Comparison of ENCODE assay signal across 9 cellular contexts in the genomic region with DNA sequence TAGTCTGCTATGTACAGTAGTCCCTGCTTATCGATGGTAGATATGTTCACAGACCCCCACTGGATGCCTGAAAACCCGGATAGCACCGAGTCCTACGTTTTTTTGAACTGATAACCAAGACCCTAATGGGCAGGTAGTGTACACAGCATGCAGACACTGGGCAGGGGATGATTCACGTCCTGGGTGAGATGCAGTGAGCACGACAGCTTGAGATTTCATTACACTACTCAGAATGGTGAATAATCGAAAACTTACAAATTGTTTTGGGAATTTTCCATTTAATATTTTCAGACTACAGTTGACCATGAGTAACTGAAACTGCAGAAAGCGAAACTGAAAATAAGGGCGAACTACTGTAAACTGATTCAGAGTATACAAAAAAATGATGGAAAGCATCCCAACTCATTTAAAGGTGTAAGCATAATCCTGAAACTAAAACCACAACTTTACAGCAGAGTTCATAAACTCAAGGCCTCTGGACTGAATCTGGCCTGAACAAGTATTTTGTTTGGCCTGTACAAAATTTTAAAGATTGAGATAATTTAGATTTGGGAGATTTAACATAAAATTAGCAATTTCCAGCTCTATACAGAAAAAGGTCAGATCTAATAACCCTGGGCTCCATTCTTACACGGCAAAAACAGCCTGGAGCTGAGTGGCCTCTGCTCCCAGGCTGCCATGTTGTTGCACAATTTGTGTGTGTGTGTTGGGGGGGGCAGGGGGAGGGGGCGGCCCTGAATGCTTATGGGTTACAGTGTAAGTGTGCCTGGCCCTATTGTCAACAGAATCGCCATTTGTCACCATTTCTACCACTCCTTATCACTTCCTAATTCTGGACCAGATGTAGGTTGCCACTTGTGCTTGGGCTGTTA. TPM values are rescaled to one million over a fixed set of nuclear protein-coding genes. Genes with fewer than 3 reads are reported as not detected.
DNase-seq lines count a peak whose midpoint lies in the region; ATAC-seq and TF ChIP-seq lines count a peak whose summit lies in the region.
"Had no signal": no experiment of that assay in that cellular context is flagged by ENCODE, and none has a peak within 500 bp of the region (broad histone marks: within the 10 kb centered on the region; RNA-seq: fewer than 3 reads in every experiment).

No MANE protein-coding gene starts in this region.

- H3K4me1 Mint-ChIP-seq in CD4-positive, CD25-positive, alpha-beta regulatory T cell: peaks cover 20 to 23% (median 21%) of the 10 kb centered on the region in 4 donors
- H3K4me1 Mint-ChIP-seq in activated CD8-positive, alpha-beta T cell treated with anti-CD3 and anti-CD28 coated beads, Interleukin-2, amount 10 ng/mL, durations not matched to agents 7 days and 5 days (ENCODE audit: low read depth): peaks cover 21% of the 10 kb centered on the region

- DNase-seq in CD4-positive, CD25-positive, alpha-beta regulatory T cell: peak in 1 of 3 donors; percentile 55
- peak; percentile 58 for DNase-seq in HT1080 (ENCODE audit: low read depth)
- DNase-seq in activated CD8-positive, alpha-beta T cell treated with anti-CD3 and anti-CD28 coated beads, Interleukin-2, amount 10 ng/mL, durations not matched to agents 7 days and 5 days: peak; percentile 32
- peak; percentile 78 for DNase-seq in fibroblast of the aortic adventitia (ENCODE audit: low read depth)
- DNase-seq in NCI-H345 treated with DMSO at 0.1 percent for 48 hours (lab: John Stamatoyannopoulos, UW; ENCODE audit: unreplicated experiment): no peak
- no peak for DNase-seq in NCI-H446 treated with DMSO at 0.1 percent for 48 hours (lab: John Stamatoyannopoulos, UW)
- no peak for DNase-seq in posterior cingulate gyrus

- H3K9ac ChIP-seq in skeletal muscle tissue (ENCODE audit: low read depth in 1 of 3, low read length in 3 of 3): peak overlapping the region; percentile 40 to 67 (median 58)

- H3K36me3 Mint-ChIP-seq in CD4-positive, CD25-positive, alpha-beta regulatory T cell: no peaks in the 10 kb centered on the region
- peaks cover 2% of the 10 kb centered on the region for H3K36me3 Mint-ChIP-seq in activated CD8-positive, alpha-beta T cell treated with anti-CD3 and anti-CD28 coated beads, Interleukin-2, amount 10 ng/mL, durations not matched to agents 7 days and 5 days (ENCODE audit: low read depth)

- peak overlapping the region; percentile 85 for H3K4me3 ChIP-seq in CD4-positive, CD25-positive, alpha-beta regulatory T cell (ENCODE audit: low read depth, low read length)
- H3K4me3 ChIP-seq in fibroblast of the aortic adventitia (ENCODE audit: low read depth, low read length) (peak overlapping the region; percentile 64), skeletal muscle tissue (ENCODE audit: low read length in 3 of 3) (peak overlapping the region; percentile 63 to 84 (median 69))

- H3K27me3 Mint-ChIP-seq in CD4-positive, CD25-positive, alpha-beta regulatory T cell: no peaks in the 10 kb centered on the region
- no peaks in the 10 kb centered on the region for H3K27me3 Mint-ChIP-seq in activated CD8-positive, alpha-beta T cell treated with anti-CD3 and anti-CD28 coated beads, Interleukin-2, amount 10 ng/mL, durations not matched to agents 7 days and 5 days (ENCODE audit: low read depth)

- CTCF ChIA-PET in activated CD8-positive, alpha-beta T cell treated with anti-CD3 and anti-CD28 coated beads, Interleukin-2, amount 10 ng/mL, durations not matched to agents 7 days and 5 days (lab: Charles Lee): interaction anchor here (1.0 to 1.3 kb wide), 2 partner anchors 10 to 32 kb away, joined by 3 read pairs; no protein-coding TSS in a partner anchor

- intact Hi-C loops in posterior cingulate gyrus (cut with DNase I): no loop called here

- no peaks in the 10 kb centered on the region for H3K9me3 Mint-ChIP-seq in CD4-positive, CD25-positive, alpha-beta regulatory T cell
- no peaks in the 10 kb centered on the region for H3K9me3 Mint-ChIP-seq in activated CD8-positive, alpha-beta T cell treated with anti-CD3 and anti-CD28 coated beads, Interleukin-2, amount 10 ng/mL, durations not matched to agents 7 days and 5 days (ENCODE audit: insufficient read depth)

- H3K9me3 ChIP-seq in CD4-positive, CD25-positive, alpha-beta regulatory T cell (ENCODE audit: control insufficient read depth in 2 of 2, low read length in 2 of 2): no peaks in the 10 kb centered on the region
- H3K9me3 ChIP-seq in skeletal muscle tissue (ENCODE audit: control insufficient read depth in 3 of 3, low read length in 3 of 3): no peaks in the 10 kb centered on the region

- no peaks in the 10 kb centered on the region for H3K36me3 ChIP-seq in CD4-positive, CD25-positive, alpha-beta regulatory T cell (ENCODE audit: control insufficient read depth, insufficient read depth, low read length)
- H3K36me3 ChIP-seq in skeletal muscle tissue (ENCODE audit: control insufficient read depth in 3 of 3, insufficient read depth in 3 of 3, low read length in 3 of 3): no peaks in the 10 kb centered on the region

- POLR2A ChIA-PET in activated CD8-positive, alpha-beta T cell treated with anti-CD3 and anti-CD28 coated beads, Interleukin-2, amount 10 ng/mL, durations not matched to agents 7 days and 5 days (lab: Charles Lee): no interaction called here

- no peak for TF ChIP-seq CTCF in fibroblast of the aortic adventitia (IDR thresholded peaks at IDR 0.05; ENCODE audit: insufficient read depth, low read length)

- no peaks in the 10 kb centered on the region for H3K27me3 ChIP-seq in CD4-positive, CD25-positive, alpha-beta regulatory T cell (ENCODE audit: control insufficient read depth, insufficient read depth, low read length)
- H3K27me3 ChIP-seq in skeletal muscle tissue (ENCODE audit: control insufficient read depth in 3 of 3, insufficient read depth in 3 of 3, low read length in 3 of 3): no peaks in the 10 kb centered on the region

- H3K27ac Mint-ChIP-seq in CD4-positive, CD25-positive, alpha-beta regulatory T cell: peak overlapping the region; percentile 72 to 91 (median 88)
- H3K27ac Mint-ChIP-seq in activated CD8-positive, alpha-beta T cell treated with anti-CD3 and anti-CD28 coated beads, Interleukin-2, amount 10 ng/mL, durations not matched to agents 7 days and 5 days: peak overlapping the region; percentile 83

- H3K27ac ChIP-seq in CD4-positive, CD25-positive, alpha-beta regulatory T cell (ENCODE audit: insufficient read depth, low read length, poor library complexity, severe bottlenecking): peak overlapping the region; percentile 55
- peak overlapping the region; percentile 42 for H3K27ac ChIP-seq in skeletal muscle tissue (ENCODE audit: low read depth, low read length)
- H3K27ac ChIP-seq: HL-60 had no signal

- H3K4me3 Mint-ChIP-seq in CD4-positive, CD25-positive, alpha-beta regulatory T cell: peak overlapping the region; percentile 86 to 89 (median 86)
- peak overlapping the region; percentile 79 for H3K4me3 Mint-ChIP-seq in activated CD8-positive, alpha-beta T cell treated with anti-CD3 and anti-CD28 coated beads, Interleukin-2, amount 10 ng/mL, durations not matched to agents 7 days and 5 days

- peak in 1 of 2 donors; percentile 42 for ATAC-seq in CD4-positive, CD25-positive, alpha-beta regulatory T cell (ENCODE audit: low read depth in 2 of 2)
- peak; percentile 80 for ATAC-seq in activated CD8-positive, alpha-beta T cell treated with anti-CD3 and anti-CD28 coated beads, Interleukin-2, amount 10 ng/mL, durations not matched to agents 7 days and 5 days

- peaks cover 13% of the 10 kb centered on the region for H3K4me1 ChIP-seq in CD4-positive, CD25-positive, alpha-beta regulatory T cell (ENCODE audit: control insufficient read depth, insufficient read depth, low read length, poor library complexity, severe bottlenecking)
- H3K4me1 ChIP-seq in skeletal muscle tissue (ENCODE audit: control insufficient read depth in 3 of 3, insufficient read depth in 3 of 3, low read length in 3 of 3): no peaks in the 10 kb centered on the region

RNA-seq across cellular contexts. Expression of gene RNF24, which starts 34.9 kb away (rescaled TPM):
- 6.9 TPM for total RNA-seq in CD4-positive, CD25-positive, alpha-beta regulatory T cell
- 1 to 10 TPM; 4.6 to 8.9 (median 7.6) TPM for polyA plus RNA-seq in CD4-positive, CD25-positive, alpha-beta regulatory T cell
- total RNA-seq in HT1080 (2014; rRNA removed; shearing (Covaris generic)): 17.8 and 22.0 TPM in 2 replicates
- polyA plus RNA-seq in HT1080 (2015; cell fraction: cytosol; rRNA removed): 32.8 and 41.9 TPM in 2 replicates
- polyA plus RNA-seq in HT1080 (2015; cell fraction: nucleus; rRNA removed): 37.0 and 38.2 TPM in 2 replicates
- total RNA-seq in activated CD8-positive, alpha-beta T cell treated with anti-CD3 and anti-CD28 coated beads, Interleukin-2, amount 10 ng/mL, durations not matched to agents 7 days and 5 days: 10 to 100 TPM; 12.3 to 15.3 TPM
- total RNA-seq in fibroblast of the aortic adventitia (ENCODE audit: low replicate concordance) (17.6 and 61.2 TPM in 2 replicates), skeletal muscle tissue (8.9 TPM)

Comparison
In these comparisons a context has a peak if more than half of its experiments do, and no peak if none do; other contexts are left out.
1. DNase-seq: peak in HT1080 (single experiment), activated CD8-positive, alpha-beta T cell treated with anti-CD3 and anti-CD28 coated beads, Interleukin-2, amount 10 ng/mL, durations not matched to agents 7 days and 5 days (single experiment) and fibroblast of the aortic adventitia (single experiment); none in NCI-H345 treated with DMSO at 0.1 percent for 48 hours (single experiment), NCI-H446 treated with DMSO at 0.1 percent for 48 hours (single experiment) and posterior cingulate gyrus (0 of 10).
2. Peak in every context shown above with its lines, with median percentiles within 50 percentile points of each other: H3K4me3 ChIP-seq.